In genomic region chr1:195886000-195886399, GRCh38 we compare ENCODE assay signal across 20 cellular contexts.
DNase-seq lines count a peak whose midpoint lies in the region; ATAC-seq, FAIRE-seq and TF ChIP-seq lines count a peak whose summit lies in the region.
"Had no signal": no experiment of that assay in that cellular context is flagged by ENCODE, and none has a peak within 500 bp of the region (broad histone marks: within the 10 kb centered on the region; RNA-seq: fewer than 3 reads in every experiment).

No MANE protein-coding gene starts in this region.

- 12% methylated on average over 1 of the region's 1 CpG for WGBS in SK-N-SH (ENCODE audit: low lambda C conversion rate)
- 71% methylated on average over 1 of the region's 1 CpG; no CpG with 5 or more reads in 1 of the 2 experiments for WGBS in H1 (ENCODE audit: extremely low coverage in 1 of 2, insufficient coverage in 1 of 2, insufficient read length in 1 of 2, insufficient replicate concordance in 2 of 2, low coverage in 1 of 2, low lambda C conversion rate in 2 of 2, missing lambda C conversion rate in 1 of 2), 2 experiments
- 64% methylated on average over 1 of the region's 1 CpG for WGBS in smooth muscle cell (ENCODE audit: low lambda C conversion rate)

- H2BK12ac ChIP-seq in H1 (ENCODE audit: low read depth, low read length) = no peak overlapping the region

- H4K8ac ChIP-seq in H1 (ENCODE audit: extremely low read depth, insufficient read depth, low read length) = no peak overlapping the region

- H3K4me1 ChIP-seq in SK-N-SH (ENCODE audit: control insufficient read depth in 1 of 2, insufficient read depth in 2 of 2, low read depth in 1 of 2, low read length in 1 of 2) (no peaks in the 10 kb centered on the region), H1 (replicated peaks in 1 of 4; ENCODE audit: control insufficient read depth in 3 of 4, insufficient read depth in 4 of 4, low read length in 3 of 4) (peaks cover 0 to 3% (median 0%) of the 10 kb centered on the region in 4 experiments; a peak in 1 of 7 replicates), smooth muscle cell (ENCODE audit: low read depth) (peaks cover 3% of the 10 kb centered on the region)
- H3K4me1 ChIP-seq: colonic mucosa, right atrium auricular region, uterus had no signal

- TF ChIP-seq RAD21 in SK-N-SH (IDR thresholded peaks at IDR 0.05; ENCODE audit: low read length) (no peak), H1 (IDR thresholded peaks at IDR 0.05 in 1 of 2, conservative IDR thresholded peaks at IDR 0.05 in 1 of 2; ENCODE audit: low read depth in 2 of 2, low read length in 2 of 2) (peak; percentile 23 to 32; a peak in 3 of 4 replicates)

- TF ChIP-seq POLR2A in H1 (IDR thresholded peaks at IDR 0.05; ENCODE audit: control extremely low read depth in 1 of 2, low read depth in 2 of 2, low read length in 2 of 2) = no peak

- H2BK5ac ChIP-seq in H1 (ENCODE audit: low read depth, low read length) = no peak overlapping the region

- POLR2A ChIA-PET in SK-N-SH (lab: Yijun Ruan, JAX) (no interaction called here), H1 (lab: Charles Lee; ENCODE audit: partially characterized antibody) (no interaction called here)

- DNase-seq in SK-N-SH = no peak
- DNase-seq in NCI-H69 (lab: John Stamatoyannopoulos, UW) = peak; percentile 24
- DNase-seq in H1 (ENCODE audit: low read depth in 1 of 2, low spot score in 2 of 2) = no peak
- DNase-seq in smooth muscle cell (lab: John Stamatoyannopoulos, UW; ENCODE audit: unreplicated experiment) = no peak
- no peak for DNase-seq in middle frontal gyrus (ENCODE audit: extremely low spot score, low spot score)
- no peak for DNase-seq in foreskin fibroblast
- DNase-seq: activated naive CD4-positive, alpha-beta T cell treated with anti-CD3 and anti-CD28 coated beads, Interleukin-2, amount 10 ng/mL, durations not matched to agents 7 days and 5 days; activated T-cell treated with anti-CD3 and anti-CD28 coated beads for 4 hours; CD8-positive, alpha-beta memory T cell; colonic mucosa; NCI-H187; uterus had no signal

- no peak overlapping the region for H3K4ac ChIP-seq in H1 (replicated peaks; ENCODE audit: insufficient read length, low read depth, low read length)

- no peak overlapping the region for H2AK5ac ChIP-seq in H1 (ENCODE audit: low read depth, low read length)

- H2BK120ac ChIP-seq in H1 (replicated peaks; ENCODE audit: low read depth, low read length) = no peak overlapping the region

- no peak overlapping the region for H3K23ac ChIP-seq in H1 (ENCODE audit: insufficient read length)

- H2BK15ac ChIP-seq in H1 (ENCODE audit: low read length) = no peak overlapping the region

- no peak overlapping the region for H3K14ac ChIP-seq in H1 (ENCODE audit: insufficient read length)

- ATAC-seq in SK-N-SH treated with all-trans-retinoic acid at 6 μM for 48 hours (no peak), GM18511 (IDR thresholded peaks at IDR 0.05; ENCODE audit: unreplicated experiment) (no peak)

- no peak overlapping the region for H4K5ac ChIP-seq in H1 (ENCODE audit: insufficient read length, low read depth, low read length)

- H3K9me3 ChIP-seq in SK-N-SH = no peaks in the 10 kb centered on the region
- H3K9me3 ChIP-seq in H1 (ENCODE audit: insufficient read depth in 2 of 2, low read depth in 1 of 2, low read length in 1 of 2) = no peaks in the 10 kb centered on the region
- H3K9me3 ChIP-seq in smooth muscle cell (replicated peaks; ENCODE audit: low read depth) = no peaks in the 10 kb centered on the region
- H3K9me3 ChIP-seq: colonic mucosa, right atrium auricular region, uterus had no signal

- H4K20me1 ChIP-seq in SK-N-SH (ENCODE audit: insufficient read depth) = no peaks in the 10 kb centered on the region
- H4K20me1 ChIP-seq in H1 (replicated peaks in 1 of 2; ENCODE audit: control insufficient read depth in 1 of 2, insufficient read depth in 2 of 2, low read length in 2 of 2) = no peaks in the 10 kb centered on the region
- H4K20me1 ChIP-seq in smooth muscle cell (ENCODE audit: low read depth) = no peaks in the 10 kb centered on the region

- no peak overlapping the region for H3K18ac ChIP-seq in H1 (ENCODE audit: extremely low read depth, low read length)

- H3K4me2 ChIP-seq in SK-N-SH = no peak overlapping the region
- no peak overlapping the region for H3K4me2 ChIP-seq in H1 (ENCODE audit: insufficient read depth in 1 of 2, low read depth in 2 of 2, low read length in 2 of 2)
- H3K4me2 ChIP-seq in smooth muscle cell = no peak overlapping the region

- H3F3A ChIP-seq in SK-N-SH (replicated peaks; ENCODE audit: insufficient read depth) (no peaks in the 10 kb centered on the region), smooth muscle cell (ENCODE audit: low read depth) (no peaks in the 10 kb centered on the region)

- peak; percentile 32; the same call in 1 of the 2 replicates for TF ChIP-seq CTCF in SK-N-SH (IDR thresholded peaks at IDR 0.05)
- TF ChIP-seq CTCF in H1 (IDR thresholded peaks at IDR 0.05; ENCODE audit: control extremely low read depth in 1 of 3, insufficient read depth in 1 of 3, low read depth in 1 of 3, low read length in 3 of 3) = peak in 2 of 3 experiments; percentile 26 to 65; a peak in 2 of 4 replicates
- peak; percentile 13 for TF ChIP-seq CTCF in smooth muscle cell (IDR thresholded peaks at IDR 0.05; ENCODE audit: borderline replicate concordance, insufficient read depth, poor library complexity, severe bottlenecking)
- no peak for TF ChIP-seq CTCF in foreskin fibroblast (IDR thresholded peaks at IDR 0.05; ENCODE audit: low read depth, low read length)

- FAIRE-seq in H1 (lab: Jason Lieb, UNC) = no peak
- FAIRE-seq: astrocyte, GM18507 had no signal

- H2AFZ ChIP-seq in SK-N-SH (ENCODE audit: low read depth) (no peak overlapping the region), H1 (ENCODE audit: low read length) (peak overlapping the region; percentile 64; the same call in 1 of the 2 replicates), smooth muscle cell (ENCODE audit: low read depth) (no peak overlapping the region)

- no peak overlapping the region for H3K27ac ChIP-seq in SK-N-SH (ENCODE audit: low read depth in 2 of 2, low read length in 1 of 2)
- no peak overlapping the region for H3K27ac ChIP-seq in H1 (ENCODE audit: low read depth, low read length)
- no peak overlapping the region for H3K27ac ChIP-seq in smooth muscle cell (ENCODE audit: low read depth)
- H3K27ac ChIP-seq: colonic mucosa, epithelial cell of prostate, HL-60, right atrium auricular region, SK-N-MC, uterus had no signal

- no peaks in the 10 kb centered on the region for H3K36me3 ChIP-seq in SK-N-SH (replicated peaks in 1 of 2; ENCODE audit: control insufficient read depth in 1 of 2, insufficient read depth in 2 of 2, low read length in 1 of 2)
- H3K36me3 ChIP-seq in H1 (ENCODE audit: control insufficient read depth in 2 of 4, insufficient read depth in 4 of 4, low read length in 3 of 4) = no peaks in the 10 kb centered on the region
- H3K36me3 ChIP-seq in smooth muscle cell (ENCODE audit: low read depth) = no peaks in the 10 kb centered on the region
- H3K36me3 ChIP-seq: colonic mucosa, right atrium auricular region, uterus had no signal

- H3K27me3 ChIP-seq in SK-N-SH (ENCODE audit: insufficient read depth) = no peaks in the 10 kb centered on the region
- no peaks in the 10 kb centered on the region; a peak in 1 of 7 replicates for H3K27me3 ChIP-seq in H1 (replicated peaks in 1 of 4; ENCODE audit: control insufficient read depth in 3 of 4, extremely low read depth in 1 of 4, insufficient read depth in 3 of 4, low read length in 3 of 4)
- no peaks in the 10 kb centered on the region for H3K27me3 ChIP-seq in smooth muscle cell (ENCODE audit: low read depth)
- H3K27me3 ChIP-seq: colonic mucosa, right atrium auricular region, uterus had no signal

- H3K79me2 ChIP-seq in SK-N-SH (ENCODE audit: insufficient read depth) = no peaks in the 10 kb centered on the region
- no peaks in the 10 kb centered on the region for H3K79me2 ChIP-seq in H1 (ENCODE audit: control insufficient read depth in 1 of 2, insufficient read depth in 2 of 2, low read length in 2 of 2)
- H3K79me2 ChIP-seq in smooth muscle cell (ENCODE audit: low read depth) = no peaks in the 10 kb centered on the region

- CTCF ChIA-PET in SK-N-SH (lab: Yijun Ruan, JAX) (interaction anchor here (1.3 to 1.5 kb wide), 2 partner anchors 22 to 23 kb away, joined by 3 read pairs; no protein-coding TSS in a partner anchor), H1 (lab: Charles Lee; ENCODE audit: partially characterized antibody) (interaction anchor here (0.6 to 4.6 kb wide), 44 partner anchors 8 to 1358 kb away, joined by 3 to 41 read pairs (median 4); no protein-coding TSS in a partner anchor)

- H3K23me2 ChIP-seq in H1 (ENCODE audit: low read depth, low read length) = no peaks in the 10 kb centered on the region; the same call in 1 of the 2 replicates

- no peak overlapping the region for H2BK20ac ChIP-seq in H1 (ENCODE audit: low read length)

- TF ChIP-seq EP300 in SK-N-SH (IDR thresholded peaks at IDR 0.05; ENCODE audit: borderline replicate concordance in 1 of 2, low read depth in 1 of 2, low read length in 1 of 2) (no peak), H1 (IDR thresholded peaks at IDR 0.05; ENCODE audit: borderline replicate concordance in 1 of 2, low read depth in 2 of 2, low read length in 2 of 2) (no peak)

- no peak overlapping the region for H3K9ac ChIP-seq in SK-N-SH
- H3K9ac ChIP-seq in H1 (replicated peaks in 1 of 4; ENCODE audit: extremely low read depth in 1 of 4, low read depth in 3 of 4, low read length in 3 of 4) = no peak overlapping the region
- no peak overlapping the region for H3K9ac ChIP-seq in smooth muscle cell (ENCODE audit: low read depth)

- H3K79me1 ChIP-seq in H1 (ENCODE audit: low read depth, low read length) = no peaks in the 10 kb centered on the region

- H3K56ac ChIP-seq in H1 (replicated peaks; ENCODE audit: insufficient read length, low read depth, low read length) = no peak overlapping the region

- no peaks in the 10 kb centered on the region for H3K9me2 ChIP-seq in SK-N-SH

- H4K91ac ChIP-seq in H1 (replicated peaks; ENCODE audit: insufficient read length, low read length) = no peak overlapping the region

- H3K4me3 ChIP-seq in SK-N-SH (ENCODE audit: low read depth in 2 of 2, low read length in 1 of 2) (peak overlapping the region in 1 of 2 experiments; percentile 11; a peak in 1 of 4 replicates), H1 (ENCODE audit: extremely low read depth in 1 of 4, insufficient read depth in 2 of 4, low read depth in 3 of 4, low read length in 4 of 4) (no peak overlapping the region), smooth muscle cell (no peak overlapping the region), foreskin fibroblast (ENCODE audit: low read depth in 1 of 2, low read length in 2 of 2) (no peak overlapping the region)
- H3K4me3 ChIP-seq: colonic mucosa, right atrium auricular region, SK-N-MC, uterus had no signal

TF ChIP-seq in SK-N-SH, 30 proteins besides CTCF, POLR2A, EP300 and RAD21 (continues in another document):
- TF ChIP-seq FOSL2 (IDR thresholded peaks at IDR 0.05; ENCODE audit: borderline replicate concordance, low read depth) (no peak), FOXJ3 (CRISPR knock-in tag; IDR thresholded peaks at IDR 0.05) (no peak)

TF ChIP-seq in SK-N-SH treated with all-trans-retinoic acid at 6 μM for 48 hours, 23 proteins besides CTCF, POLR2A, EP300 and RAD21 (continues in another document):
- no peak for TF ChIP-seq CSDC2 (CRISPR knock-in tag; IDR thresholded peaks at IDR 0.05)

TF ChIP-seq in H1, 55 proteins besides CTCF, POLR2A, EP300 and RAD21 (continues in another document):
- no peak for TF ChIP-seq SIN3A (conservative IDR thresholded peaks at IDR 0.05 in 1 of 2, IDR thresholded peaks at IDR 0.05 in 1 of 2; ENCODE audit: low read depth in 1 of 2, low read length in 2 of 2)

Comparison
In these comparisons a context has a peak if more than half of its experiments do, and no peak if none do; other contexts are left out.
1. Of the 17 proteins assayed by ChIP-seq in both H1 and SK-N-SH: peak only in H1: RAD21; only in SK-N-SH: none; in both: CTCF; in neither: 15.